32 cellular contexts compared by ENCODE assay signal in genomic region chr19:58479736-58480480, GRCh38.
"Had no signal": no experiment of that assay in that cellular context is flagged by ENCODE, and none has a peak within 500 bp of the region (broad histone marks: within the 10 kb centered on the region; RNA-seq: fewer than 3 reads in every experiment).

No MANE protein-coding gene starts in this region.

- H3K4me2 ChIP-seq: PC-9 had no signal

- H2AFZ ChIP-seq: PC-9 had no signal

- H3K27ac Mint-ChIP-seq: activated CD8-positive, alpha-beta T cell treated with anti-CD3 and anti-CD28 coated beads for 36 hours; activated T-cell treated with anti-CD3 and anti-CD28 coated beads, Interleukin-2, amount 50 U/mL, for 72 hours; activated T-helper 17 cell treated with anti-CD3 and anti-CD28 coated beads, Interleukin-2, amount 50 U/mL, for 72 hours had no signal

- H3K36me3 ChIP-seq: brain microvascular endothelial cell had no signal

- H3K27ac ChIP-seq: brain microvascular endothelial cell, PC-9 had no signal

- H3K27me3 ChIP-seq: brain microvascular endothelial cell had no signal

- H3K27me3 Mint-ChIP-seq: activated CD4-positive, alpha-beta T cell treated with anti-CD3 and anti-CD28 coated beads, Interleukin-2, amount 10 ng/mL, durations not matched to agents 24 days and 14 days; activated CD8-positive, alpha-beta T cell treated with anti-CD3 and anti-CD28 coated beads for 36 hours; activated naive CD8-positive, alpha-beta T cell treated with anti-CD3 and anti-CD28 coated beads for 36 hours; activated T-helper 17 cell treated with anti-CD3 and anti-CD28 coated beads, Interleukin-2, amount 50 U/mL, for 72 hours; central memory CD8-positive, alpha-beta T cell had no signal

- H3K4me3 Mint-ChIP-seq: activated CD4-positive, alpha-beta T cell treated with anti-CD3 and anti-CD28 coated beads, Interleukin-2, amount 10 ng/mL, durations not matched to agents 24 days and 14 days; activated CD8-positive, alpha-beta T cell treated with anti-CD3 and anti-CD28 coated beads for 36 hours; activated naive CD8-positive, alpha-beta T cell treated with anti-CD3 and anti-CD28 coated beads for 36 hours; activated T-cell treated with anti-CD3 and anti-CD28 coated beads, Interleukin-2, amount 50 U/mL, for 72 hours; activated T-helper 17 cell treated with anti-CD3 and anti-CD28 coated beads, Interleukin-2, amount 50 U/mL, for 72 hours; central memory CD8-positive, alpha-beta T cell had no signal

- ATAC-seq: activated CD8-positive, alpha-beta T cell treated with anti-CD3 and anti-CD28 coated beads for 36 hours; activated T-cell treated with anti-CD3 and anti-CD28 coated beads, Interleukin-2, amount 50 U/mL, for 72 hours; activated T-helper 17 cell treated with anti-CD3 and anti-CD28 coated beads, Interleukin-2, amount 50 U/mL, for 72 hours had no signal

- DNase-seq: activated CD4-positive, alpha-beta T cell treated with anti-CD3 and anti-CD28 coated beads, Interleukin-2, amount 10 ng/mL, durations not matched to agents 24 days and 14 days; activated CD4-positive, alpha-beta T cell treated with anti-CD3 and anti-CD28 coated beads, Interleukin-2, amount 50 U/mL, for 4 hours; activated CD8-positive, alpha-beta T cell treated with anti-CD3 and anti-CD28 coated beads for 36 hours; activated effector memory CD4-positive, alpha-beta T cell treated with anti-CD3 and anti-CD28 coated beads, Interleukin-2, amount 50 U/mL, for 16 hours; activated naive CD4-positive, alpha-beta T cell; activated naive CD4-positive, alpha-beta T cell treated with anti-CD3 and anti-CD28 coated beads, Interleukin-2, amount 50 U/mL, for 16 hours; activated naive CD8-positive, alpha-beta T cell treated with anti-CD3 and anti-CD28 coated beads for 36 hours; activated T-cell treated with anti-CD3 and anti-CD28 coated beads, Interleukin-2, amount 50 U/mL, for 1 hour; activated T-cell treated with anti-CD3 and anti-CD28 coated beads, Interleukin-2, amount 50 U/mL, for 72 hours; amniotic stem cell; aorta; brain microvascular endothelial cell; Karpas-422; MV-4-11; NCI-H1092; NCI-H1436 treated with DMSO at 0.1 percent for 48 hours; NCI-H187; NCI-H2029 treated with DMSO at 0.1 percent for 48 hours; NCI-H2107; NCI-H2171; NCI-H510A; NCI-H526; NCI-H748 treated with DMSO at 0.1 percent for 48 hours; NK-92 treated with Interleukin-12 subunit alpha and Interleukin-12 subunit beta, amount 100 ng/mL, for 24 hours; Right ventricle myocardium superior; SW 1271; T-helper 1 cell; T-helper 2 cell; T-helper 9 cell had no signal

- H3K9me3 Mint-ChIP-seq: activated CD4-positive, alpha-beta T cell treated with anti-CD3 and anti-CD28 coated beads, Interleukin-2, amount 10 ng/mL, durations not matched to agents 24 days and 14 days; activated CD8-positive, alpha-beta T cell treated with anti-CD3 and anti-CD28 coated beads for 36 hours; activated naive CD8-positive, alpha-beta T cell treated with anti-CD3 and anti-CD28 coated beads for 36 hours; activated T-cell treated with anti-CD3 and anti-CD28 coated beads, Interleukin-2, amount 50 U/mL, for 72 hours; activated T-helper 17 cell treated with anti-CD3 and anti-CD28 coated beads, Interleukin-2, amount 50 U/mL, for 72 hours; central memory CD8-positive, alpha-beta T cell had no signal

- H3K4me3 ChIP-seq: PC-9 had no signal
